In the genomic region with DNA sequence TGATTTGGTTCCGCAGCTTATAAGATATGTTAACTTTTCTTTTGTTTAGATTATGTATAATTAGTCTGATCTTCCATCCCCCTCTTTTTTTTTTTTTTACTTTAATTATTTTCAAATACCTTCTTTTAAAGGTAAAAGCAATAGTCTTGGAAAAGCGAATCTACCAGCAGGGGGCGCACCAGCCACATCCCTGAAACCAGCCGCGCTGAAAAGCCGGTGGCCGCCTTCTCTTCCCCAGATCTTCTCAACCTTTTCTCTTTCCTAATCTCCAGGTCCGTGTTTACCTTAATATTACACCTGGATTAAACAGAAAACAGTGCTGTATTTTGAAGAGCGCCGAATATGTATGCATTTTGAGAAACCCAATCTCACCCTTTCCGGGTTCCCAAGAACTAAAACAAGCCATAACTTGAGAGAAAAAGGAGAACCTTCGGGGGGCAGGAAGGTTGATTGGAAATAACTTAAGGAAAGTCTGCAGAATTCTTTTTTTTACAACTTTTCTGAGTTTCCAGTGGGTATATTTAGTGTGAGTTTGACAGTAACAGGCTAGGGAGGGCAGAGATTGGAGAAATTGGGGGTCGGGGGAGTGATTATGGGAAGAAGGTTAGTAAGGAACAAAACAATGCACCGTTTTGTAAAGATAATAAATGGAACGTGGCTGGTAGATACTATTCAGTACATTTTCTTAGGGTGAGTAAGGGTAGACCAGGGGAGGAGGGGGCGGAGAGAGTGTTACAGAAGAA, we compare ENCODE assay signal across 8 cellular contexts. TPM values are rescaled to one million over a fixed set of nuclear protein-coding genes. Genes with fewer than 3 reads are reported as not detected.
DNase-seq lines count a peak whose midpoint lies in the region; ATAC-seq and TF ChIP-seq lines count a peak whose summit lies in the region.

No MANE protein-coding gene starts in this region.

- WGBS in trophoblast cell (ENCODE audit: extremely low coverage, insufficient coverage, insufficient read length) = no CpG with 5 or more reads among the region's 16 CpGs

- H2AK5ac ChIP-seq in trophoblast cell (ENCODE audit: low read length) = no peak overlapping the region

- peak overlapping the region; percentile 66 for H3K27ac ChIP-seq in OCI-LY1 (ENCODE audit: low read depth, low read length, poor library complexity, severe bottlenecking)
- H3K27ac ChIP-seq in foreskin keratinocyte = peak overlapping the region; percentile 57
- no peak overlapping the region for H3K27ac ChIP-seq in trophoblast cell (ENCODE audit: low read depth, low read length)

- H3K18ac ChIP-seq in trophoblast cell (ENCODE audit: low read length) = no peak overlapping the region

- H3K27me3 ChIP-seq in OCI-LY1 (ENCODE audit: insufficient read depth, low read length) (no peaks in the 10 kb centered on the region), foreskin keratinocyte (peaks cover 62% of the 10 kb centered on the region), trophoblast cell (ENCODE audit: insufficient read depth, low read length) (peaks cover 24% of the 10 kb centered on the region)

- no peak overlapping the region for H2BK12ac ChIP-seq in trophoblast cell (ENCODE audit: low read length)

- H3K27ac Mint-ChIP-seq in activated T-cell treated with anti-CD3 and anti-CD28 coated beads, Interleukin-2, amount 50 U/mL, for 72 hours = peak overlapping the region; percentile 45

- H3K4me2 ChIP-seq in OCI-LY1 (ENCODE audit: low read length) = peak overlapping the region; percentile 69
- H3K4me2 ChIP-seq in trophoblast cell (ENCODE audit: low read length) = peak overlapping the region; percentile 29

- H3K9me3 Mint-ChIP-seq in activated T-cell treated with anti-CD3 and anti-CD28 coated beads, Interleukin-2, amount 50 U/mL, for 72 hours = no peaks in the 10 kb centered on the region

- ATAC-seq in activated T-cell treated with anti-CD3 and anti-CD28 coated beads, Interleukin-2, amount 50 U/mL, for 72 hours (replicated peaks in 1 of 2) = no peak
- ATAC-seq in foreskin keratinocyte = peak; percentile 22
- ATAC-seq in HG03521 (IDR thresholded peaks at IDR 0.05; ENCODE audit: unreplicated experiment) = no peak

- no peak overlapping the region for H4K12ac ChIP-seq in trophoblast cell (ENCODE audit: low read depth, low read length)

- H2AFZ ChIP-seq in OCI-LY1 (ENCODE audit: low read length) (peak overlapping the region; percentile 11; the same call in 1 of the 2 replicates), trophoblast cell (ENCODE audit: insufficient read depth, low read length, poor library complexity) (no peak overlapping the region)

- H4K20me1 ChIP-seq in OCI-LY1 (ENCODE audit: insufficient read depth, low read length) = no peaks in the 10 kb centered on the region

- H3K4me3 ChIP-seq in OCI-LY1 (ENCODE audit: low read depth, low read length, poor library complexity, severe bottlenecking) (peak overlapping the region; percentile 40), trophoblast cell (ENCODE audit: low read depth, low read length) (no peak overlapping the region)

- H4K8ac ChIP-seq in trophoblast cell (ENCODE audit: low read depth, low read length) = no peak overlapping the region

- H3K27me3 Mint-ChIP-seq in activated T-cell treated with anti-CD3 and anti-CD28 coated beads, Interleukin-2, amount 50 U/mL, for 72 hours (ENCODE audit: low read depth) = peaks cover 61% of the 10 kb centered on the region

- no peak overlapping the region for H3K14ac ChIP-seq in trophoblast cell (ENCODE audit: low read length)

- no peaks in the 10 kb centered on the region for H3K79me1 ChIP-seq in trophoblast cell (ENCODE audit: low read length)

- peak overlapping the region; percentile 61 to 74 for H3K4me3 Mint-ChIP-seq in activated T-cell treated with anti-CD3 and anti-CD28 coated beads, Interleukin-2, amount 50 U/mL, for 72 hours

- H3K4me1 ChIP-seq in OCI-LY1 (ENCODE audit: insufficient read depth, low read length, severe bottlenecking) (peaks cover 85% of the 10 kb centered on the region), foreskin keratinocyte (peaks cover 12% of the 10 kb centered on the region), trophoblast cell (ENCODE audit: control insufficient read depth in 1 of 2, insufficient read depth in 2 of 2, low read length in 2 of 2) (peaks cover 12 to 16% of the 10 kb centered on the region in 2 experiments)

- H4K91ac ChIP-seq in trophoblast cell (ENCODE audit: low read depth, low read length) = no peak overlapping the region

- no peak overlapping the region for H3K23ac ChIP-seq in trophoblast cell (ENCODE audit: low read length)

- H2BK5ac ChIP-seq in trophoblast cell (ENCODE audit: low read depth, low read length, poor library complexity) = no peak overlapping the region

- H3F3A ChIP-seq in OCI-LY1 (ENCODE audit: insufficient read depth, low read length) = no peaks in the 10 kb centered on the region

- peak; percentile 91 for TF ChIP-seq CTCF in OCI-LY1 (IDR thresholded peaks at IDR 0.05; ENCODE audit: low read length)
- TF ChIP-seq CTCF in foreskin keratinocyte (conservative IDR thresholded peaks at IDR 0.05) = peak; percentile 91

- peak overlapping the region; percentile 41; the same call in 1 of the 2 replicates for H3K9ac ChIP-seq in OCI-LY1 (ENCODE audit: low read length)
- H3K9ac ChIP-seq in trophoblast cell (ENCODE audit: low read length) = no peak overlapping the region

- H3K36me3 ChIP-seq in OCI-LY1 (ENCODE audit: insufficient read depth, low read length) (peaks cover 9% of the 10 kb centered on the region; the same call in 1 of the 2 replicates), trophoblast cell (ENCODE audit: control insufficient read depth in 1 of 2, insufficient read depth in 2 of 2, low read length in 2 of 2) (no peaks in the 10 kb centered on the region)

- no peak overlapping the region for H3K4ac ChIP-seq in trophoblast cell (ENCODE audit: low read depth, low read length)

- H3K4me1 Mint-ChIP-seq in activated T-cell treated with anti-CD3 and anti-CD28 coated beads, Interleukin-2, amount 50 U/mL, for 72 hours (ENCODE audit: low read depth) = peaks cover 7% of the 10 kb centered on the region

- H3K9me3 ChIP-seq in OCI-LY1 (ENCODE audit: low read length) (no peaks in the 10 kb centered on the region), trophoblast cell (ENCODE audit: insufficient read depth, low read depth, low read length) (peaks cover 3% of the 10 kb centered on the region)

- peaks cover 9% of the 10 kb centered on the region for H3K79me2 ChIP-seq in OCI-LY1 (ENCODE audit: insufficient read depth, low read length)
- H3K79me2 ChIP-seq in trophoblast cell (ENCODE audit: control insufficient read depth, insufficient read depth, low read length, poor library complexity) = no peaks in the 10 kb centered on the region

- H2BK120ac ChIP-seq in trophoblast cell (ENCODE audit: insufficient read depth, low read length, poor library complexity) = no peak overlapping the region

- H3K36me3 Mint-ChIP-seq in activated T-cell treated with anti-CD3 and anti-CD28 coated beads, Interleukin-2, amount 50 U/mL, for 72 hours (ENCODE audit: insufficient read depth in 2 of 2) = peaks cover 3 to 4% of the 10 kb centered on the region in 2 donors

- H3K9me2 ChIP-seq in OCI-LY1 (ENCODE audit: low read depth, low read length) = no peaks in the 10 kb centered on the region

- peak; percentile 85 for DNase-seq in activated effector memory CD4-positive, alpha-beta T cell treated with anti-CD3 and anti-CD28 coated beads, Interleukin-2, amount 50 U/mL, for 16 hours
- DNase-seq in activated effector memory CD4-positive, alpha-beta T cell treated with Interleukin-2 at 50 U/mL for 16 hours = no peak
- DNase-seq in HuH-7.5 (ENCODE audit: low spot score) = peak; percentile 65
- peak; percentile 69 to 78 for DNase-seq in activated T-cell treated with anti-CD3 and anti-CD28 coated beads, Interleukin-2, amount 50 U/mL, for 72 hours
- DNase-seq in foreskin keratinocyte = no peak
- DNase-seq in trophoblast cell = peak; percentile 62 to 85

RNA-seq across cellular contexts. Expression of gene SOX2, which starts 2.0 kb away (rescaled TPM):
- under 1 TPM in 1 of 2 donors, not detected in 1; 0.16 TPM for total RNA-seq in activated T-cell treated with anti-CD3 and anti-CD28 coated beads, Interleukin-2, amount 50 U/mL, for 72 hours
- total RNA-seq in foreskin keratinocyte = 0.07 and 0.32 TPM in 2 replicates
- polyA plus RNA-seq in foreskin keratinocyte = 0.03 and 0.09 TPM in 2 replicates
- 0.25 and 0.30 TPM in 2 replicates for polyA plus RNA-seq in trophoblast cell (2013)

Comparison
In these comparisons a context has a peak if more than half of its experiments do, and no peak if none do; other contexts are left out.
1. DNase-seq: peak in activated effector memory CD4-positive, alpha-beta T cell treated with anti-CD3 and anti-CD28 coated beads, Interleukin-2, amount 50 U/mL, for 16 hours (single experiment), HuH-7.5 (single experiment), activated T-cell treated with anti-CD3 and anti-CD28 coated beads, Interleukin-2, amount 50 U/mL, for 72 hours (2 of 2) and trophoblast cell (2 of 2); none in activated effector memory CD4-positive, alpha-beta T cell treated with Interleukin-2 at 50 U/mL for 16 hours (single experiment) and foreskin keratinocyte (0 of 2).